ENCODE assay signal across 2 cellular contexts in genomic region chr2:151030663-151031230, GRCh38.
TF ChIP-seq lines count a peak whose summit lies in the region.

No MANE protein-coding gene starts in this region.

TF ChIP-seq in HCT116, 20 proteins besides CTCF, POLR2A, EP300 and RAD21 (continued from another document):
- TF ChIP-seq SIN3A (IDR thresholded peaks at IDR 0.05; ENCODE audit: low read depth) (no peak), ELF1 (IDR thresholded peaks at IDR 0.05; ENCODE audit: borderline replicate concordance, low read depth) (no peak), MAX (IDR thresholded peaks at IDR 0.05) (no peak), POLR2AphosphoS5 (IDR thresholded peaks at IDR 0.05; ENCODE audit: low read depth, low read length) (no peak), TCF7L2 (IDR thresholded peaks at IDR 0.05; ENCODE audit: borderline replicate concordance, extremely low read depth, insufficient read depth, insufficient read length) (no peak), EZH2phosphoT487 (IDR thresholded peaks at IDR 0.05; ENCODE audit: borderline replicate concordance) (no peak), SRF (IDR thresholded peaks at IDR 0.05; ENCODE audit: low read depth) (no peak), SP1 (IDR thresholded peaks at IDR 0.05; ENCODE audit: low read depth) (no peak), JUND (IDR thresholded peaks at IDR 0.05) (no peak), CBX3 (IDR thresholded peaks at IDR 0.05; ENCODE audit: low read depth) (no peak), YY1 (IDR thresholded peaks at IDR 0.05; ENCODE audit: extremely low read depth, insufficient replicate concordance, low read depth, low read length) (no peak)

TF ChIP-seq in GM12878, 131 proteins besides CTCF, POLR2A, EP300 and RAD21 (continued from another document):
- TF ChIP-seq CUX1 (IDR thresholded peaks at IDR 0.05; ENCODE audit: insufficient replicate concordance, low read depth, low read length) (no peak), JUND (IDR thresholded peaks at IDR 0.05; ENCODE audit: low read depth, low read length) (no peak), YBX1 (IDR thresholded peaks at IDR 0.05) (no peak), SMAD1 (IDR thresholded peaks at IDR 0.05; ENCODE audit: low read depth, partially characterized antibody) (no peak), ELK1 (IDR thresholded peaks at IDR 0.05; ENCODE audit: low read depth, low read length) (no peak), HSF1 (IDR thresholded peaks at IDR 0.05; ENCODE audit: low read depth, low read length) (no peak), PKNOX1 (IDR thresholded peaks at IDR 0.05) (no peak)
TF ChIP-seq in GM12878: peak in this region for 0.
